Comparison of ENCODE assay signal across 13 cellular contexts in genomic region chr10:86959737-86960002, GRCh38. TPM values are rescaled to one million over a fixed set of nuclear protein-coding genes. Genes with fewer than 3 reads are reported as not detected.
DNase-seq lines count a peak whose midpoint lies in the region; ATAC-seq, FAIRE-seq and TF ChIP-seq lines count a peak whose summit lies in the region.
"Had no signal": no experiment of that assay in that cellular context is flagged by ENCODE, and none has a peak within 500 bp of the region (broad histone marks: within the 10 kb centered on the region; RNA-seq: fewer than 3 reads in every experiment).

No MANE protein-coding gene starts in this region.

- H2AFZ ChIP-seq in IMR-90 (replicated peaks; ENCODE audit: low read length, poor library complexity) (peak overlapping the region; percentile 92), astrocyte (ENCODE audit: low read depth, low read length) (no peak overlapping the region)

- H3K27ac ChIP-seq in IMR-90 (ENCODE audit: insufficient read depth, low read length) (no peak overlapping the region; the same call in 1 of the 2 replicates), astrocyte (ENCODE audit: low read depth, low read length) (no peak overlapping the region), mesendoderm (ENCODE audit: low read depth, low read length) (no peak overlapping the region), thoracic aorta (peak overlapping the region; percentile 72 to 97)

- H3K9ac ChIP-seq in IMR-90 (ENCODE audit: low read depth, low read length) (no peak overlapping the region), astrocyte (ENCODE audit: low read length) (no peak overlapping the region), mesendoderm (ENCODE audit: low read length) (peak overlapping the region; percentile 0)

- peak overlapping the region; percentile 72 for H4K5ac ChIP-seq in IMR-90 (ENCODE audit: low read depth, low read length)
- H4K5ac ChIP-seq in mesendoderm (ENCODE audit: low read length): no peak overlapping the region

- H4K8ac ChIP-seq in IMR-90 (ENCODE audit: low read depth in 2 of 2, low read length in 2 of 2) (peak overlapping the region; percentile 89 to 96; a peak in 3 of 4 replicates), mesendoderm (ENCODE audit: low read depth, low read length) (no peak overlapping the region)

- WGBS in IMR-90 (ENCODE audit: extremely low coverage in 2 of 2, insufficient read length in 1 of 2), 2 experiments: 71% methylated on average over 1 of the region's 2 CpGs; no CpG with 5 or more reads in 1 of the 2 experiments
- no CpG with 5 or more reads among the region's 2 CpGs for WGBS in mesendoderm (ENCODE audit: extremely low coverage, insufficient coverage, low lambda C conversion rate)

- TF ChIP-seq CTCF in IMR-90 (conservative IDR thresholded peaks at IDR 0.05; ENCODE audit: low read depth, low read length): no peak
- TF ChIP-seq CTCF in astrocyte (IDR thresholded peaks at IDR 0.05; ENCODE audit: insufficient read depth, low read depth, low read length): no peak
- no peak for TF ChIP-seq CTCF in thoracic aorta (IDR thresholded peaks at IDR 0.05)

- peak overlapping the region; percentile 25 for H2BK5ac ChIP-seq in IMR-90 (ENCODE audit: low read depth, low read length, poor library complexity, severe bottlenecking)
- H2BK5ac ChIP-seq in mesendoderm (ENCODE audit: low read length): peak overlapping the region; percentile 78

- H3K27ac Mint-ChIP-seq in astrocyte (ENCODE audit: unreplicated experiment): no peak overlapping the region
- H3K27ac Mint-ChIP-seq: activated naive CD4-positive, alpha-beta T cell treated with anti-CD3 and anti-CD28 coated beads, Interleukin-2, amount 50 U/mL, for 72 hours; CD4-positive, alpha-beta T cell had no signal

- H3K4me1 ChIP-seq in IMR-90 (ENCODE audit: control insufficient read depth, insufficient read depth, low read length): peaks cover 14% of the 10 kb centered on the region
- peaks cover 20% of the 10 kb centered on the region for H3K4me1 ChIP-seq in astrocyte (ENCODE audit: insufficient read depth, low read length)
- peaks cover 27% of the 10 kb centered on the region for H3K4me1 ChIP-seq in mesendoderm (ENCODE audit: control insufficient read depth, low read depth, low read length)
- H3K4me1 ChIP-seq in thoracic aorta (ENCODE audit: control insufficient read depth in 1 of 2, low read depth in 2 of 2): peaks cover 48 to 73% of the 10 kb centered on the region in 2 donors

- no peaks in the 10 kb centered on the region for H3K9me3 ChIP-seq in IMR-90 (ENCODE audit: control insufficient read depth, insufficient read depth, low read length)
- no peaks in the 10 kb centered on the region for H3K9me3 ChIP-seq in astrocyte (ENCODE audit: insufficient read depth, low read depth, low read length)
- no peaks in the 10 kb centered on the region for H3K9me3 ChIP-seq in thoracic aorta

- H3K4me1 Mint-ChIP-seq in astrocyte (ENCODE audit: low read depth, unreplicated experiment): peaks cover 7% of the 10 kb centered on the region

- H2BK15ac ChIP-seq in IMR-90 (ENCODE audit: low read depth, low read length): peak overlapping the region; percentile 80; the same call in 2 of the 3 replicates
- no peak overlapping the region for H2BK15ac ChIP-seq in mesendoderm (replicated peaks; ENCODE audit: low read depth)

- no peak for DNase-seq in IMR-90
- DNase-seq in astrocyte (ENCODE audit: low read depth): no peak
- DNase-seq in mesendoderm: no peak
- DNase-seq in thoracic aorta (ENCODE audit: low spot score): no peak
- no peak for DNase-seq in NCI-H1417 treated with DMSO at 0.1 percent for 48 hours (lab: John Stamatoyannopoulos, UW)
- DNase-seq in iPS-NIHi7 (ENCODE audit: extremely low spot score): no peak
- no peak for DNase-seq in GM12891 (ENCODE audit: insufficient read length, low spot score)
- DNase-seq: stimulated activated CD4-positive, alpha-beta T cell treated with anti-CD3 and anti-CD28 coated beads, Interleukin-2, amount 100 ng/mL, for 48 hours had no signal

- H3K9me1 ChIP-seq in IMR-90 (ENCODE audit: insufficient read depth, low read length): peaks cover 12% of the 10 kb centered on the region

- H3K18ac ChIP-seq in IMR-90 (ENCODE audit: low read depth, low read length): peak overlapping the region; percentile 19; the same call in 1 of the 2 replicates
- H3K18ac ChIP-seq in mesendoderm (ENCODE audit: low read length): peak overlapping the region; percentile 4

- H3K4me2 ChIP-seq in IMR-90 (ENCODE audit: low read depth, low read length): no peak overlapping the region
- peak overlapping the region; percentile 34 for H3K4me2 ChIP-seq in astrocyte (ENCODE audit: low read length)
- no peak overlapping the region for H3K4me2 ChIP-seq in mesendoderm (ENCODE audit: low read length)

- dilution Hi-C loops in IMR-90 (cut with HindIII; ENCODE audit: low sequenced_read_pairs, unreplicated experiment): no loop called here

- H4K91ac ChIP-seq in IMR-90 (ENCODE audit: insufficient read depth, low read depth, low read length): peak overlapping the region; percentile 96

- in situ Hi-C loops in IMR-90 (cut with MboI; ENCODE audit: low sequenced_read_pairs): no loop called here

- no TSS peak for BruUV-seq in IMR-90 (replicated peaks; lab: Mats Ljungman, UMichigan)

- peak overlapping the region; percentile 98 for H2BK120ac ChIP-seq in IMR-90 (ENCODE audit: low read depth, low read length)
- H2BK120ac ChIP-seq in mesendoderm (ENCODE audit: low read depth, low read length): peak overlapping the region; percentile 1

- H3K79me1 ChIP-seq in IMR-90 (ENCODE audit: low read depth in 1 of 2, low read length in 2 of 2): peaks cover 0 to 13% of the 10 kb centered on the region in 2 experiments; a peak in 1 of 4 replicates
- H3K79me1 ChIP-seq in mesendoderm (ENCODE audit: low read length): no peaks in the 10 kb centered on the region

- no peak overlapping the region for H3K4me3 ChIP-seq in IMR-90 (ENCODE audit: insufficient read depth, low read depth, low read length)
- no peak overlapping the region for H3K4me3 ChIP-seq in astrocyte (ENCODE audit: insufficient read depth, low read depth, low read length)
- no peak overlapping the region for H3K4me3 ChIP-seq in mesendoderm (ENCODE audit: low read length)
- peak overlapping the region; percentile 54 for H3K4me3 ChIP-seq in thoracic aorta

- H3K27me3 Mint-ChIP-seq in astrocyte (ENCODE audit: low read depth, unreplicated experiment): no peaks in the 10 kb centered on the region

- peak overlapping the region; percentile 75 for H3K14ac ChIP-seq in IMR-90 (replicated peaks; ENCODE audit: low read depth, low read length)

- POLR2A ChIA-PET in IMR-90 (lab: Charles Lee; ENCODE audit: unreplicated experiment): no interaction called here

- H2AK5ac ChIP-seq in IMR-90 (ENCODE audit: low read depth, low read length) (peak overlapping the region; percentile 98), mesendoderm (ENCODE audit: low read length) (peak overlapping the region; percentile 64)

- no peaks in the 10 kb centered on the region for H3K36me3 ChIP-seq in IMR-90 (ENCODE audit: control insufficient read depth, insufficient read depth, low read length)
- H3K36me3 ChIP-seq in astrocyte (ENCODE audit: insufficient read depth, low read length): no peaks in the 10 kb centered on the region
- no peaks in the 10 kb centered on the region for H3K36me3 ChIP-seq in mesendoderm (ENCODE audit: control insufficient read depth, insufficient read depth, low read length)
- H3K36me3 ChIP-seq in thoracic aorta: no peaks in the 10 kb centered on the region

- intact Hi-C loops in IMR-90 (cut with micrococcal nuclease): no loop called here

- TF ChIP-seq RAD21 in IMR-90 (IDR thresholded peaks at IDR 0.05; ENCODE audit: low read length): no peak

- H3K56ac ChIP-seq in IMR-90 (ENCODE audit: extremely low read depth, insufficient read depth, low read length) (peak overlapping the region; percentile 8; the same call in 1 of the 2 replicates), mesendoderm (ENCODE audit: low read length) (peak overlapping the region; percentile 83)

- H3K27me3 ChIP-seq in IMR-90 (ENCODE audit: control insufficient read depth, insufficient read depth, low read length): no peaks in the 10 kb centered on the region
- no peaks in the 10 kb centered on the region for H3K27me3 ChIP-seq in astrocyte (ENCODE audit: insufficient read depth, low read length)
- H3K27me3 ChIP-seq in mesendoderm (ENCODE audit: insufficient read depth, low read length, poor library complexity): no peaks in the 10 kb centered on the region
- no peaks in the 10 kb centered on the region for H3K27me3 ChIP-seq in thoracic aorta (replicated peaks; ENCODE audit: insufficient read depth)

- H4K20me1 ChIP-seq in IMR-90 (ENCODE audit: insufficient read depth, low read length) (no peaks in the 10 kb centered on the region), astrocyte (ENCODE audit: insufficient read depth, low read length) (no peaks in the 10 kb centered on the region)

- H3K23ac ChIP-seq in IMR-90 (ENCODE audit: low read depth, low read length) (no peak overlapping the region), mesendoderm (ENCODE audit: low read length) (peak overlapping the region; percentile 34)

- H3K4ac ChIP-seq in IMR-90 (ENCODE audit: low read depth, low read length) (peak overlapping the region; percentile 97), mesendoderm (ENCODE audit: low read depth, low read length) (peak overlapping the region; percentile 18)

- CTCF ChIA-PET in IMR-90 (lab: Yijun Ruan, JAX): interaction anchor here (0.9 kb wide), 1 partner anchor 271 kb away, joined by 3 read pairs; no protein-coding TSS in a partner anchor

- ATAC-seq in IMR-90 (ENCODE audit: low read depth): no peak
- ATAC-seq in thoracic aorta (ENCODE audit: insufficient number of reproducible peaks, low FRiP score, low read depth): no peak

- no peaks in the 10 kb centered on the region for H3K9me3 Mint-ChIP-seq in astrocyte (ENCODE audit: unreplicated experiment)
- H3K9me3 Mint-ChIP-seq: activated naive CD4-positive, alpha-beta T cell treated with anti-CD3 and anti-CD28 coated beads, Interleukin-2, amount 50 U/mL, for 72 hours; CD4-positive, alpha-beta T cell had no signal

- no peak overlapping the region for H3K4me3 Mint-ChIP-seq in astrocyte (ENCODE audit: unreplicated experiment)
- H3K4me3 Mint-ChIP-seq: CD4-positive, alpha-beta T cell had no signal

- no peak for TF ChIP-seq POLR2A in IMR-90 (IDR thresholded peaks at IDR 0.05; ENCODE audit: low read depth, low read length)
- TF ChIP-seq POLR2A in GM12891 (IDR thresholded peaks at IDR 0.05; ENCODE audit: low read depth, low read length): no peak

- peak overlapping the region; percentile 99 for H2AK9ac ChIP-seq in IMR-90 (replicated peaks; ENCODE audit: low read depth, low read length, poor library complexity)

- H3K79me2 ChIP-seq in astrocyte (ENCODE audit: insufficient read depth, low read length): no peaks in the 10 kb centered on the region
- H3K79me2 ChIP-seq in mesendoderm (ENCODE audit: control insufficient read depth, insufficient read depth, low read length): no peaks in the 10 kb centered on the region

- FAIRE-seq in astrocyte (lab: Jason Lieb, UNC): no peak
- FAIRE-seq in GM12891 (lab: Jason Lieb, UNC): no peak
- FAIRE-seq: colon, frontal cortex had no signal

- peak overlapping the region; percentile 77 for H2BK20ac ChIP-seq in IMR-90 (ENCODE audit: low read depth, low read length)

- no peaks in the 10 kb centered on the region for H3K36me3 Mint-ChIP-seq in astrocyte (ENCODE audit: low read depth, unreplicated experiment)
- H3K36me3 Mint-ChIP-seq: activated naive CD4-positive, alpha-beta T cell treated with anti-CD3 and anti-CD28 coated beads, Interleukin-2, amount 50 U/mL, for 72 hours had no signal

RNA-seq across cellular contexts. Expression of gene SNCG, which starts 1.3 kb away (rescaled TPM):
- total RNA-seq in IMR-90 (2012; rRNA removed): 10.6 and 11.9 TPM in 2 replicates
- 17.9 and 19.0 TPM in 2 replicates for polyA plus RNA-seq in IMR-90 (2012; rRNA removed)
- polyA plus RNA-seq in IMR-90 (2012; cell fraction: cytosol; rRNA removed): 19.4 and 24.5 TPM in 2 replicates
- polyA plus RNA-seq in IMR-90 (2012; cell fraction: nucleus; rRNA removed; ENCODE audit: low replicate concordance): 12.2 and 13.8 TPM in 2 replicates
- total RNA-seq in astrocyte: 3.0 TPM in 2 replicates
- polyA plus RNA-seq in mesendoderm (2013, experiment 1 of 2): 2.8 TPM
- 3.3 TPM for polyA plus RNA-seq in mesendoderm (2013, experiment 2 of 2)
- total RNA-seq in thoracic aorta: 100 to 1,000 TPM in 1 of 2 donors, 10 to 100 TPM in 1; 50.9 to 167 TPM
- 1.1 TPM for polyA plus RNA-seq in GM12891 (2012; ENCODE audit: low read depth, missing spikeins)
- total RNA-seq: CD4-positive, alpha-beta T cell; osteocyte had no signal

RNA-seq across cellular contexts. Expression of gene MMRN2, which starts 2.3 kb away (rescaled TPM):
- 0.56 and 1.8 TPM in 2 replicates for total RNA-seq in IMR-90 (2012; rRNA removed)
- polyA plus RNA-seq in IMR-90 (2012; rRNA removed): 1.0 and 1.6 TPM in 2 replicates
- 0.40 and 0.51 TPM in 2 replicates for polyA plus RNA-seq in IMR-90 (2012; cell fraction: cytosol; rRNA removed)
- polyA plus RNA-seq in IMR-90 (2012; cell fraction: nucleus; rRNA removed; ENCODE audit: low replicate concordance): 3.8 and 4.2 TPM in 2 replicates
- 0.27 and 0.46 TPM in 2 replicates for total RNA-seq in astrocyte
- 0.46 TPM for polyA plus RNA-seq in mesendoderm (2013, experiment 1 of 2)
- 0.29 TPM for polyA plus RNA-seq in mesendoderm (2013, experiment 2 of 2)
- 10 to 100 TPM; 49.4 to 55.0 TPM for total RNA-seq in thoracic aorta
- polyA plus RNA-seq in GM12891 (2012; ENCODE audit: low read depth, missing spikeins): 0.50 TPM
- total RNA-seq: activated naive CD4-positive, alpha-beta T cell treated with anti-CD3 and anti-CD28 coated beads, Interleukin-2, amount 50 U/mL, for 72 hours; osteocyte had no signal

RNA-seq across cellular contexts. Expression of gene ADIRF, which starts 8.6 kb away (rescaled TPM):
- total RNA-seq in IMR-90 (2012; rRNA removed) (2.3 and 2.5 TPM in 2 replicates), astrocyte (not detected in 2 replicates), thoracic aorta (100 to 1,000 TPM; 318 to 644 TPM)
- polyA plus RNA-seq in IMR-90 (2012; rRNA removed): 7.2 and 12.4 TPM in 2 replicates
- polyA plus RNA-seq in IMR-90 (2012; cell fraction: cytosol; rRNA removed): 4.7 and 10.7 TPM in 2 replicates
- polyA plus RNA-seq in IMR-90 (2012; cell fraction: nucleus; rRNA removed; ENCODE audit: low replicate concordance): 1.4 and 1.5 TPM in 2 replicates
- polyA plus RNA-seq in mesendoderm (2013, experiment 1 of 2): 0.06 TPM
- polyA plus RNA-seq in mesendoderm (2013, experiment 2 of 2): 0.17 TPM
- 2.1 TPM for polyA plus RNA-seq in GM12891 (2012; ENCODE audit: low read depth, missing spikeins)
- total RNA-seq: activated naive CD4-positive, alpha-beta T cell treated with anti-CD3 and anti-CD28 coated beads, Interleukin-2, amount 50 U/mL, for 72 hours; CD4-positive, alpha-beta T cell; osteocyte had no signal

Comparison
In these comparisons a context has a peak if more than half of its experiments do, and no peak if none do; other contexts are left out.
1. H3K27ac ChIP-seq: peak in thoracic aorta (2 of 2); none in IMR-90 (single experiment), astrocyte (single experiment) and mesendoderm (single experiment).
2. RNA of gene MMRN2, which starts 2.3 kb away (total RNA-seq): 49.4 to 55.0 TPM in thoracic aorta; 0.56 to 1.8 TPM in IMR-90 and 0.27 to 0.46 TPM in astrocyte; every median in the first group is over 10 times any median in the second.
3. RNA of gene ADIRF, which starts 8.6 kb away (total RNA-seq): 318 to 644 TPM in thoracic aorta; 2.3 to 2.5 TPM in IMR-90 and not detected in astrocyte; every median in the first group is over 10 times any median in the second.